ENCODE assay signal across 8 cellular contexts in genomic region chr2:9950521-9951271, GRCh38. TPM values are rescaled to one million over a fixed set of nuclear protein-coding genes. Genes with fewer than 3 reads are reported as not detected.
DNase-seq lines count a peak whose midpoint lies in the region; ATAC-seq and TF ChIP-seq lines count a peak whose summit lies in the region.

No MANE protein-coding gene starts in this region.

- H4K20me1 ChIP-seq in BLaER1 (no peaks in the 10 kb centered on the region), SK-N-SH (ENCODE audit: insufficient read depth) (no peaks in the 10 kb centered on the region)

- H3K27ac ChIP-seq in BLaER1 (peak overlapping the region; percentile 14; the same call in 1 of the 2 replicates), SK-N-SH (ENCODE audit: low read depth in 2 of 2, low read length in 1 of 2) (no peak overlapping the region), liver (ENCODE audit: low read depth in 1 of 2, low read length in 2 of 2) (peak overlapping the region; percentile 70 to 77)

- CTCF ChIA-PET in SK-N-SH (lab: Yijun Ruan, JAX): interaction anchor here (0.8 to 4.3 kb wide), 9 partner anchors 13 to 180 kb away, joined by 3 to 23 read pairs (median 4); no protein-coding TSS in a partner anchor

- WGBS in SK-N-SH (ENCODE audit: low lambda C conversion rate): 15% methylated on average over 66 of the region's 76 CpGs
- 9% methylated on average over 76 of the region's 76 CpGs for WGBS in liver

- peak overlapping the region; percentile 81 for H3K4me3 ChIP-seq in BLaER1
- peak overlapping the region; percentile 71 for H3K4me3 ChIP-seq in SK-N-SH (ENCODE audit: low read depth in 2 of 2, low read length in 1 of 2)
- H3K4me3 ChIP-seq in liver (ENCODE audit: low read depth in 1 of 3, low read length in 3 of 3): peak overlapping the region; percentile 65 to 95 (median 84)

- DNase-seq in SK-N-SH (no peak), T47D (ENCODE audit: low read depth in 1 of 2, low spot score in 1 of 2) (peak; percentile 55 to 59), COLO829 (ENCODE audit: low spot score) (no peak)
- DNase-seq in stimulated activated CD8-positive, alpha-beta memory T cell treated with anti-CD3 and anti-CD28 coated beads, Interleukin-4, amount 100 ng/mL, for 1 hour (ENCODE audit: low read depth in 2 of 2, low spot score in 1 of 2): peak; percentile 22 to 28

- in situ Hi-C loops in T47D (cut with HindIII; ENCODE audit: low pct_unique_long_range_greater_than_20kb, low sequenced_read_pairs): no loop called here

- H3K9me3 ChIP-seq in BLaER1 (no peaks in the 10 kb centered on the region), SK-N-SH (no peaks in the 10 kb centered on the region), liver (ENCODE audit: control insufficient read depth in 4 of 4, low read length in 3 of 4) (no peaks in the 10 kb centered on the region)

- H3K9ac ChIP-seq in BLaER1 (peak overlapping the region; percentile 71), SK-N-SH (no peak overlapping the region; the same call in 1 of the 2 replicates), liver (ENCODE audit: low read depth in 1 of 2, low read length in 2 of 2) (peak overlapping the region in 1 of 2 donors; percentile 47)

- H3F3A ChIP-seq in SK-N-SH (replicated peaks; ENCODE audit: insufficient read depth): no peaks in the 10 kb centered on the region

- H3K36me3 ChIP-seq in BLaER1 (no peaks in the 10 kb centered on the region), SK-N-SH (replicated peaks in 1 of 2; ENCODE audit: control insufficient read depth in 1 of 2, insufficient read depth in 2 of 2, low read length in 1 of 2) (no peaks in the 10 kb centered on the region), liver (ENCODE audit: control insufficient read depth in 4 of 4, insufficient read depth in 3 of 4, low read depth in 1 of 4, low read length in 3 of 4) (peaks cover 0 to 2% (median 0%) of the 10 kb centered on the region in 4 donors)

- no peaks in the 10 kb centered on the region for H3K9me2 ChIP-seq in SK-N-SH

- TF ChIP-seq RAD21 in SK-N-SH (IDR thresholded peaks at IDR 0.05; ENCODE audit: low read length): no peak; the same call in 1 of the 2 replicates
- TF ChIP-seq RAD21 in liver (IDR thresholded peaks at IDR 0.05): no peak

- H3K4me2 ChIP-seq in BLaER1 (peak overlapping the region; percentile 93), SK-N-SH (peak overlapping the region; percentile 77)

- POLR2A ChIA-PET in SK-N-SH (lab: Yijun Ruan, JAX): no interaction called here

- H3K4me1 ChIP-seq in BLaER1 (peaks cover 10% of the 10 kb centered on the region; the same call in 1 of the 2 replicates), SK-N-SH (ENCODE audit: control insufficient read depth in 1 of 2, insufficient read depth in 2 of 2, low read depth in 1 of 2, low read length in 1 of 2) (peaks cover 0 to 7% of the 10 kb centered on the region in 2 experiments; a peak in 2 of 4 replicates), liver (ENCODE audit: control insufficient read depth in 4 of 4, insufficient read depth in 4 of 4, low read length in 3 of 4) (peaks cover 0 to 18% (median 9%) of the 10 kb centered on the region in 4 donors)

- ATAC-seq in GM18520 (IDR thresholded peaks at IDR 0.05; ENCODE audit: unreplicated experiment) (peak; percentile 18), HG03066 (IDR thresholded peaks at IDR 0.05; ENCODE audit: low read depth, unreplicated experiment) (peak; percentile 38)

- no peaks in the 10 kb centered on the region for H3K79me2 ChIP-seq in SK-N-SH (ENCODE audit: insufficient read depth)

- peak; percentile 38 for TF ChIP-seq CTCF in SK-N-SH (IDR thresholded peaks at IDR 0.05)
- no peak for TF ChIP-seq CTCF in liver (IDR thresholded peaks at IDR 0.05; ENCODE audit: low read depth, low read length, missing input control)

- H3K27me3 ChIP-seq in BLaER1: peaks cover 43% of the 10 kb centered on the region
- H3K27me3 ChIP-seq in SK-N-SH (ENCODE audit: insufficient read depth): no peaks in the 10 kb centered on the region
- no peaks in the 10 kb centered on the region for H3K27me3 ChIP-seq in liver (ENCODE audit: control insufficient read depth in 4 of 4, insufficient read depth in 4 of 4, low read length in 3 of 4)

- TF ChIP-seq EP300 in SK-N-SH (IDR thresholded peaks at IDR 0.05; ENCODE audit: borderline replicate concordance in 1 of 2, low read depth in 1 of 2, low read length in 1 of 2): no peak

- H2AFZ ChIP-seq in SK-N-SH (ENCODE audit: low read depth): peak overlapping the region; percentile 73; the same call in 1 of the 2 replicates

TF ChIP-seq in SK-N-SH, 30 proteins besides CTCF, POLR2A, EP300 and RAD21:
- TF ChIP-seq MXI1 (IDR thresholded peaks at IDR 0.05; ENCODE audit: low read depth, low read length) (peak; percentile 28; the same call in 1 of the 2 replicates), SMC3 (IDR thresholded peaks at IDR 0.05; ENCODE audit: low read depth, low read length) (0 out of 2 replicates have a peak, but pooled peaks have one; percentile 2), POLR2AphosphoS5 (IDR thresholded peaks at IDR 0.05; ENCODE audit: low read depth, low read length) (no peak)
TF ChIP-seq in SK-N-SH: peak in this region for 2.

TF ChIP-seq in liver, 16 proteins besides CTCF, POLR2A, EP300 and RAD21:
- TF ChIP-seq TAF1 (conservative IDR thresholded peaks at IDR 0.05): no peak
- no peak for TF ChIP-seq EGR1 (IDR thresholded peaks at IDR 0.05; ENCODE audit: low read depth in 2 of 2)
- TF ChIP-seq HNF4G (IDR thresholded peaks at IDR 0.05): no peak
- no peak for TF ChIP-seq JUND (IDR thresholded peaks at IDR 0.05)
- no peak for TF ChIP-seq MAX (IDR thresholded peaks at IDR 0.05)
- TF ChIP-seq RXRA (IDR thresholded peaks at IDR 0.05): no peak

RNA-seq across cellular contexts. Expression of gene GRHL1, which starts 0.8 kb away (rescaled TPM):
- 1.0 and 1.6 TPM in 2 replicates for polyA plus RNA-seq in SK-N-SH (2012; rRNA removed)
- polyA plus RNA-seq in SK-N-SH (2012; cell fraction: cytosol; rRNA removed): 0.75 and 1.0 TPM in 2 replicates
- polyA plus RNA-seq in SK-N-SH (2012; cell fraction: nucleus; rRNA removed): 2.5 and 4.3 TPM in 2 replicates
- total RNA-seq in liver: 10 to 100 TPM in 1 of 2 donors, 1 to 10 TPM in 1; 6.2 to 13.7 TPM
- 1 to 10 TPM; 3.6 to 6.0 TPM for polyA plus RNA-seq in liver

Comparison
In these comparisons a context has a peak if more than half of its experiments do, and no peak if none do; other contexts are left out.
1. H3K27ac ChIP-seq: peak in BLaER1 (single experiment) and liver (2 of 2); none in SK-N-SH (0 of 2).
2. DNase-seq: peak in T47D (2 of 2) and stimulated activated CD8-positive, alpha-beta memory T cell treated with anti-CD3 and anti-CD28 coated beads, Interleukin-4, amount 100 ng/mL, for 1 hour (2 of 2); none in SK-N-SH (single experiment) and COLO829 (single experiment).
3. Peak in every context shown above with its lines, with median percentiles within 50 percentile points of each other: H3K4me3 ChIP-seq.